In the genomic region with DNA sequence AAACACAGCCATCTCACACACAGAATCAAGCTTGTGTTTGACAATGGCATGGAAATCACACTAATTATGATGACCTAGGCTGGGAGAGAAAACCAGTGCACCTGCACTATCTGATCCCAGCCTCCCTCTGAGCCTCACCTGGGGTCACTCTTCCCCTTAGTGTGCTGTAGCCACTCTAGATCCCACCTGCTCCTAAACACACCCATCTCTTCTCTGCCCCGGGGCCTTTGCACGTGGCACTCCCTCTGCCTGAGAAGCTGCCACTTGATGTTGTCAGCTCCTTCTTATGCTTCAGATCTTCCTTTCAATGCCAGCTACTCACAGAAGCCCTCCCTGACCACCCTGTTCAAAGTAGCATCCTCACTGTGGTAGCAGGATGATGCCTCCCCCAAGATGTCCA, we compare ENCODE assay signal across 1 cellular context.
TF ChIP-seq lines count a peak whose summit lies in the region.

No MANE protein-coding gene starts in this region.

TF ChIP-seq in H1, 55 proteins besides CTCF, POLR2A, EP300 and RAD21:
- TF ChIP-seq, protein P1, sequence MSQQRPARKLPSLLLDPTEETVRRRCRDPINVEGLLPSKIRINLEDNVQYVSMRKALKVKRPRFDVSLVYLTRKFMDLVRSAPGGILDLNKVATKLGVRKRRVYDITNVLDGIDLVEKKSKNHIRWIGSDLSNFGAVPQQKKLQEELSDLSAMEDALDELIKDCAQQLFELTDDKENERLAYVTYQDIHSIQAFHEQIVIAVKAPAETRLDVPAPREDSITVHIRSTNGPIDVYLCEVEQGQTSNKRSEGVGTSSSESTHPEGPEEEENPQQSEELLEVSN (IDR thresholded peaks at IDR 0.05) = no peak
- no peak for TF ChIP-seq KDM5A (IDR thresholded peaks at IDR 0.05; ENCODE audit: low read length)
- peak; percentile 68; the same call in 1 of the 2 replicates for TF ChIP-seq KDM1A (IDR thresholded peaks at IDR 0.05; ENCODE audit: borderline replicate concordance, low read length)
- TF ChIP-seq ZNF274 (IDR thresholded peaks at IDR 0.05; ENCODE audit: borderline replicate concordance, extremely low read depth, low read length) = no peak
